ENCODE assay signal across 20 cellular contexts in genomic region chr20:62632575-62632974, GRCh38. TPM values are rescaled to one million over a fixed set of nuclear protein-coding genes. Genes with fewer than 3 reads are reported as not detected.
DNase-seq lines count a peak whose midpoint lies in the region; ATAC-seq and TF ChIP-seq lines count a peak whose summit lies in the region.
"Had no signal": no experiment of that assay in that cellular context is flagged by ENCODE, and none has a peak within 500 bp of the region (broad histone marks: within the 10 kb centered on the region; RNA-seq: fewer than 3 reads in every experiment).

No MANE protein-coding gene starts in this region.

- H3K4me3 ChIP-seq in HEK293 (ENCODE audit: low read depth, low read length) (no peak overlapping the region), OCI-LY7 (ENCODE audit: low read depth, low read length, poor library complexity, severe bottlenecking) (no peak overlapping the region)
- H3K4me3 ChIP-seq: body of pancreas, left lung had no signal

- no peak overlapping the region for H2AFZ ChIP-seq in OCI-LY7 (ENCODE audit: low read length)

- H3K9me2 ChIP-seq in OCI-LY7 (ENCODE audit: insufficient read depth, low read length), result no peaks in the 10 kb centered on the region
- H3K9me2 ChIP-seq: SK-N-SH had no signal

- TF ChIP-seq CTCF in HEK293 (tag by site-specific recombination; IDR thresholded peaks at IDR 0.05) (no peak), OCI-LY7 (conservative IDR thresholded peaks at IDR 0.05; ENCODE audit: low read length) (no peak)

- H3K27ac ChIP-seq in HEK293 (ENCODE audit: extremely low read depth, low read depth, low read length), result no peak overlapping the region
- no peak overlapping the region for H3K27ac ChIP-seq in OCI-LY7 (ENCODE audit: low read depth, low read length, poor library complexity, severe bottlenecking)
- H3K27ac ChIP-seq: body of pancreas, KMS-11 had no signal

- H3K4me2 ChIP-seq in OCI-LY7 (ENCODE audit: low read length), result 0 out of 2 replicates have a peak overlapping the region, but pooled peaks have one; percentile 11
- H3K4me2 ChIP-seq: KMS-11, SK-N-SH had no signal

- peak; percentile 71 for DNase-seq in NCI-H2081 treated with DMSO at 0.1 percent for 48 hours (lab: John Stamatoyannopoulos, UW)
- no peak for DNase-seq in OCI-LY7 (ENCODE audit: low spot score)
- DNase-seq in lung microvascular endothelial cell (ENCODE audit: low read depth in 2 of 2), result peak; percentile 14 to 54
- DNase-seq in cerebellar cortex (ENCODE audit: low spot score), result no peak
- DNase-seq in hypothalamus (lab: John Stamatoyannopoulos, UW), result no peak
- DNase-seq: activated CD8-positive, alpha-beta memory T cell treated with anti-CD3 and anti-CD28 coated beads for 24 hours; activated T-cell treated with anti-CD3 and anti-CD28 coated beads, Interleukin-2, amount 50 U/mL, for 72 hours; body of pancreas; erythroblast; H7; NCI-H1694; NCI-H524 treated with DMSO at 0.1 percent for 48 hours; SK-N-SH; stimulated activated CD4-positive, alpha-beta T cell treated with anti-CD3 and anti-CD28 coated beads, Interleukin-1b, Interleukin-23, amount 100 ng/mL, for 48 hours; T-helper 9 cell had no signal

- POLR2A ChIA-PET in HEK293 (lab: Yijun Ruan, JAX) (no interaction called here), OCI-LY7 (lab: Charles Lee) (no interaction called here)

- H3K4me1 ChIP-seq in HEK293 (ENCODE audit: control insufficient read depth, insufficient read depth, low read length), result no peaks in the 10 kb centered on the region
- peaks cover 58% of the 10 kb centered on the region for H3K4me1 ChIP-seq in OCI-LY7 (ENCODE audit: insufficient read depth, low read length, poor library complexity, severe bottlenecking)

- intact Hi-C loops in OCI-LY7 (cut with micrococcal nuclease; ENCODE audit: unreplicated experiment), result no loop called here

- no peaks in the 10 kb centered on the region for H4K20me1 ChIP-seq in OCI-LY7 (ENCODE audit: insufficient read depth, low read length)

- ATAC-seq in GM21717 (IDR thresholded peaks at IDR 0.05; ENCODE audit: unreplicated experiment), result no peak
- ATAC-seq: activated naive CD4-positive, alpha-beta T cell treated with anti-CD3 and anti-CD28 coated beads, Interleukin-2, amount 50 U/mL, for 72 hours; activated T-cell treated with anti-CD3 and anti-CD28 coated beads, Interleukin-2, amount 50 U/mL, for 72 hours; body of pancreas; left lung had no signal

- CTCF ChIA-PET in HEK293 (lab: Yijun Ruan, JAX), result no interaction called here
- CTCF ChIA-PET in OCI-LY7 (lab: Charles Lee; ENCODE audit: unreplicated experiment), result no interaction called here

- no TSS peak for BruUV-seq in OCI-LY7 (replicated peaks; lab: Mats Ljungman, UMichigan)

- H3K9me3 ChIP-seq in HEK293 (ENCODE audit: control insufficient read depth, insufficient read depth, low read depth, low read length), result no peaks in the 10 kb centered on the region
- H3K9me3 ChIP-seq in OCI-LY7 (ENCODE audit: low read length), result no peaks in the 10 kb centered on the region; the same call in 1 of the 2 replicates
- H3K9me3 ChIP-seq: body of pancreas, left lung, SK-N-SH had no signal

- H3K36me3 ChIP-seq in HEK293 (ENCODE audit: control insufficient read depth in 2 of 2, insufficient read depth in 1 of 2, low read length in 2 of 2), result no peaks in the 10 kb centered on the region
- no peaks in the 10 kb centered on the region for H3K36me3 ChIP-seq in OCI-LY7 (ENCODE audit: insufficient read depth, low read length)
- H3K36me3 ChIP-seq: left lung had no signal

- H3K79me2 ChIP-seq in OCI-LY7 (ENCODE audit: insufficient read depth, low read depth, low read length), result no peaks in the 10 kb centered on the region

TF ChIP-seq in HEK293, 187 proteins besides CTCF, POLR2A, EP300 and RAD21:
- 0 out of 2 replicates have a peak, but pooled peaks have one; percentile 38 for TF ChIP-seq SCRT2 (tag by site-specific recombination; IDR thresholded peaks at IDR 0.05)
- TF ChIP-seq FEZF1 (tag by site-specific recombination; IDR thresholded peaks at IDR 0.05), result no peak

RNA-seq across cellular contexts. Expression of gene SLCO4A1, which starts 9.7 kb away (rescaled TPM):
- total RNA-seq in OCI-LY7 (2014; rRNA removed; shearing (Covaris generic)), result 34.4 and 52.4 TPM in 2 replicates
- total RNA-seq in OCI-LY7 (2022), result 30.4 and 34.3 TPM in 2 replicates
- total RNA-seq in lung microvascular endothelial cell, result 0.60 and 0.65 TPM in 2 replicates

Comparison
In these comparisons a context has a peak if more than half of its experiments do, and no peak if none do; other contexts are left out.
1. DNase-seq: peak in NCI-H2081 treated with DMSO at 0.1 percent for 48 hours (single experiment) and lung microvascular endothelial cell (2 of 2); none in OCI-LY7 (single experiment), cerebellar cortex (single experiment) and hypothalamus (0 of 51).
2. RNA of gene SLCO4A1, which starts 9.7 kb away (total RNA-seq): 30.4 to 52.4 TPM in OCI-LY7; 0.60 to 0.65 TPM in lung microvascular endothelial cell; every median in the first group is over 10 times any median in the second.